In the genomic region with DNA sequence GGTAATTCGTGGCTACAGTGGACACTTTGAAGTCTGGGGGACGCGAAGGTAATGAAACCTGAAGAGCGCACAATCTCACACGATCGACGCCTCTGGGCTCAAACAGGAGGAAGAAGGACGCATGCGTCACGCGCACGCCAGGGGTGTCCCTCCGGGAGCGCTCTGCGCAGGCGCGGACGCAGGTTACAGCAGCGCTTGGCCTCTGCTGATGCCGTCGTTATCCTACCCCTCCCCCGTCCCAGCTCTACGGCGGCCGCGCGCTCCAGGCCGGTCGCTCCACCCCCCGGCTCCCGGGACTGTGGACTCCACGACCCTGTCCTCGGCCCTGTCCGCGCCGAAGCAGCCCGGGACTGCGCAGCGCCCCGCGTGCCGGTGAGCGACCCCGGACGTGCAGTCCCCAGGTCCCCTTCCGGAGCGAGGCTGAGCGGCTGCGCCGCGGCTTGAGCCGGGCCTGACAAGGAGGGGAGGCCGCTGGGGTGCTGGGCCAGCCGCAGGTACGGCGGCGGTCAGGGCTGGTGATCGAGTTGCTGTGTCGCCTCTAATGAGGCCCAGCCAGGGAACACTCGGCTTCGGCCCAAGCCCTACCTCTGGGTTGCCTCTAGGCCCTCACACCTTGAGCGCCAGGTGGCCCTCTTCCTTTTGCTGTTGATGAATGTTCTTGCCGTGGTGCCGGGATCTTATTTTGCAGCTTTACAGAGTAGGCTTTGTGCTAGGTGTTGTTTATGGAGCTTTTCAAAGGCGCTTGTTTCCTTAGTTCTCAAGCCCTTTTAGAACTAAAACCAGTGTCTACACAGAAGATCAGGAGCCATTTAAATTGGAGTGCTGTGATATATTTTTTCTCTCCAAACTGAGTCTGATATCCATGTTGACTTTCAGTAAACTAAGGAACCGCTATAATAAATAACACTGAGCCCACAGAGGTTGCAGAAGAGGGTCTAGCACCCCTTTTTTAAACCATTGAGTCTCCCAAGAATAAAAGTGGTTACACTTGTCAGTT, we compare ENCODE assay signal across 8 cellular contexts. TPM values are rescaled to one million over a fixed set of nuclear protein-coding genes. Genes with fewer than 3 reads are reported as not detected.
A peak's percentile ranks its signal among the peaks of the same experiment; 100 is the strongest.
DNase-seq lines count a peak whose midpoint lies in the region; ATAC-seq, FAIRE-seq and TF ChIP-seq lines count a peak whose summit lies in the region.

A gene (plus strand): TSS at position 241 of the 997 bp plus-strand sequence. CDS start 3,517 bp downstream, outside the sequence.

- dilution Hi-C loops in keratinocyte (cut with MboI; ENCODE audit: extremely low pct_ligation_motif_present, low sequenced_read_pairs) = no loop called here

- peak within 1 kb of the TSS; percentile 99 for H2AFZ ChIP-seq in keratinocyte (ENCODE audit: control insufficient read depth, low read length)

- H3K4me2 ChIP-seq in keratinocyte (ENCODE audit: control insufficient read depth, extremely low read depth, insufficient read depth, low read depth, low read length) = peak within 1 kb of the TSS; percentile 94

- peak within 1 kb of the TSS; percentile 86 for H3K27ac ChIP-seq in keratinocyte (ENCODE audit: control insufficient read depth, insufficient read depth, low read length)

- ATAC-seq in GM19025 (IDR thresholded peaks at IDR 0.05; ENCODE audit: low read depth, unreplicated experiment) (peak; percentile 90), HG03342 (IDR thresholded peaks at IDR 0.05; ENCODE audit: unreplicated experiment) (peak; percentile 96)

- H3K36me3 ChIP-seq in keratinocyte (ENCODE audit: control insufficient read depth in 2 of 2, extremely low read depth in 1 of 2, insufficient read depth in 2 of 2, low read length in 2 of 2) = no peaks in the 10 kb centered on the region

- peaks cover 11% of the 10 kb centered on the region for H3K4me1 ChIP-seq in keratinocyte (ENCODE audit: control insufficient read depth, extremely low read depth, insufficient read depth, low read length)

- no peaks in the 10 kb centered on the region for H3K9me3 ChIP-seq in keratinocyte (ENCODE audit: control insufficient read depth, low read depth, low read length)

- DNase-seq in AG10803 (ENCODE audit: low read depth) (peak; percentile 90), NCI-H345 treated with DMSO at 0.1 percent for 48 hours (lab: John Stamatoyannopoulos, UW; ENCODE audit: unreplicated experiment) (peak; percentile 96), cerebellum (ENCODE audit: low spot score) (peak; percentile 85), keratinocyte (ENCODE audit: low read depth, low spot score) (peak; percentile 63)
- peak; percentile 96 for DNase-seq in activated CD4-positive, alpha-beta T cell treated with anti-CD3 and anti-CD28 coated beads for 1 hour
- peak; percentile 91 to 93 for DNase-seq in stimulated activated CD4-positive, alpha-beta T cell treated with anti-CD3 and anti-CD28 coated beads, Interleukin-15, amount 100 ng/mL, for 1 hour (ENCODE audit: low read depth in 1 of 2, low spot score in 1 of 2)

- peak; percentile 76 for FAIRE-seq in keratinocyte (lab: Jason Lieb, UNC)

- peaks cover 14% of the 10 kb centered on the region for H3K79me2 ChIP-seq in keratinocyte (ENCODE audit: control insufficient read depth, insufficient read depth, low read length)

- H3K4me3 ChIP-seq in AG10803 (ENCODE audit: low read length) = peak within 1 kb of the TSS; percentile 85
- peak within 1 kb of the TSS; percentile 90 to 96 (median 92) for H3K4me3 ChIP-seq in keratinocyte (ENCODE audit: control insufficient read depth in 2 of 3, extremely low read depth in 1 of 3, insufficient read depth in 2 of 3, low read depth in 1 of 3, low read length in 3 of 3)

- peaks cover 5% of the 10 kb centered on the region for H3K27me3 ChIP-seq in keratinocyte (ENCODE audit: control insufficient read depth, extremely low read depth, insufficient read depth, low read length)

- no peaks in the 10 kb centered on the region for H4K20me1 ChIP-seq in keratinocyte (ENCODE audit: control insufficient read depth, extremely low read depth, insufficient read depth, low read length)

- H3K9ac ChIP-seq in keratinocyte (ENCODE audit: control insufficient read depth, extremely low read depth, insufficient read depth, low read length) = peak within 1 kb of the TSS; percentile 92

- H3K9me1 ChIP-seq in keratinocyte (ENCODE audit: control insufficient read depth, extremely low read depth, insufficient read depth, low read length) = no peaks in the 10 kb centered on the region

- 0 out of 2 replicates have a peak, but pooled peaks have one; percentile 5 for TF ChIP-seq CTCF in AG10803 (conservative IDR thresholded peaks at IDR 0.05; ENCODE audit: low read length)
- TF ChIP-seq CTCF in keratinocyte (optimal IDR thresholded peaks at IDR 0.05 in 1 of 3, IDR thresholded peaks at IDR 0.05 in 1 of 3, conservative IDR thresholded peaks at IDR 0.05 in 1 of 3; ENCODE audit: extremely low read depth in 1 of 3, insufficient read depth in 2 of 3, low read length in 3 of 3) = peak; percentile 20 to 39 (median 28)

RNA-seq across cellular contexts. Expression of the gene that starts here (rescaled TPM):
- 76.0 TPM for total RNA-seq in cerebellum
- polyA plus RNA-seq in keratinocyte = 23.4 to 32.9 TPM (median 24.6 TPM) in 3 replicates
- 14.0 TPM for polyA plus RNA-seq in keratinocyte (2011; ENCODE audit: low read depth)
- polyA plus RNA-seq in keratinocyte (2011; cell fraction: cytosol; rRNA removed) = 15.2 and 31.9 TPM in 2 replicates
- 22.4 and 27.9 TPM in 2 replicates for polyA plus RNA-seq in keratinocyte (2011; cell fraction: nucleus; rRNA removed)
- 17.3 and 18.5 TPM in 2 replicates for polyA plus RNA-seq in keratinocyte (2012; ENCODE audit: low replicate concordance)
- 7.1 to 35.9 TPM (median 18.6 TPM) in 3 replicates for polyA minus RNA-seq in keratinocyte
- 33.8 TPM for polyA minus RNA-seq in keratinocyte (2011; cell fraction: cytosol; rRNA and poly(A)+ RNA removed)
- polyA minus RNA-seq in keratinocyte (2011; cell fraction: nucleus; rRNA and poly(A)+ RNA removed) = 20.5 and 38.5 TPM in 2 replicates

Comparison
In these comparisons a context has a peak if more than half of its experiments do, and no peak if none do; other contexts are left out.
1. Peak in every context shown above with its lines: DNase-seq, ATAC-seq, H3K4me3 ChIP-seq and H3K27ac ChIP-seq.